13 cellular contexts compared by ENCODE assay signal in genomic region chr1:207754011-207754410, GRCh38. TPM values are rescaled to one million over a fixed set of nuclear protein-coding genes. Genes with fewer than 3 reads are reported as not detected.
DNase-seq lines count a peak whose midpoint lies in the region; ATAC-seq lines count a peak whose summit lies in the region.
"Had no signal": no experiment of that assay in that cellular context is flagged by ENCODE, and none has a peak within 500 bp of the region (broad histone marks: within the 10 kb centered on the region; RNA-seq: fewer than 3 reads in every experiment).

No MANE protein-coding gene starts in this region.

- peaks cover 50 to 80% (median 62%) of the 10 kb centered on the region in 4 donors for H3K4me1 Mint-ChIP-seq in CD4-positive, alpha-beta memory T cell
- peaks cover 60% of the 10 kb centered on the region for H3K4me1 Mint-ChIP-seq in central memory CD8-positive, alpha-beta T cell
- peaks cover 39 to 52% (median 50%) of the 10 kb centered on the region in 3 donors for H3K4me1 Mint-ChIP-seq in naive B cell

- H3K4me3 Mint-ChIP-seq in CD4-positive, alpha-beta memory T cell, result peak overlapping the region; percentile 34 to 100 (median 83)
- peak overlapping the region; percentile 31 for H3K4me3 Mint-ChIP-seq in central memory CD8-positive, alpha-beta T cell
- peak overlapping the region in 6 of 8 donors; percentile 32 to 78 (median 48) for H3K4me3 Mint-ChIP-seq in naive B cell

- H3K36me3 Mint-ChIP-seq in CD4-positive, alpha-beta memory T cell, result peaks cover 25 to 43% of the 10 kb centered on the region in 2 donors
- H3K36me3 Mint-ChIP-seq in central memory CD8-positive, alpha-beta T cell (ENCODE audit: insufficient read depth), result peaks cover 23% of the 10 kb centered on the region
- H3K36me3 Mint-ChIP-seq in naive B cell, result peaks cover 5 to 16% of the 10 kb centered on the region in 2 donors

- peaks cover 60% of the 10 kb centered on the region for H3K4me1 ChIP-seq in CD4-positive, alpha-beta memory T cell (ENCODE audit: insufficient read depth, low read length)
- peaks cover 6% of the 10 kb centered on the region for H3K4me1 ChIP-seq in SJCRH30

- H3K27me3 ChIP-seq in CD4-positive, alpha-beta memory T cell (ENCODE audit: insufficient read depth, low read length), result no peaks in the 10 kb centered on the region
- H3K27me3 ChIP-seq in MG63 (no peaks in the 10 kb centered on the region), SJCRH30 (no peaks in the 10 kb centered on the region)
- H3K27me3 ChIP-seq: vagina had no signal

- CTCF ChIA-PET in CD4-positive, alpha-beta memory T cell (lab: Charles Lee; ENCODE audit: partially characterized antibody), result interaction anchor here (0.9 to 2.2 kb wide), 5 partner anchors 16 to 209 kb away, joined by 3 to 9 read pairs (median 6); no protein-coding TSS in a partner anchor

- peak overlapping the region in 6 of 7 donors; percentile 1 to 82 (median 26) for H3K27ac Mint-ChIP-seq in CD4-positive, alpha-beta memory T cell
- H3K27ac Mint-ChIP-seq in central memory CD8-positive, alpha-beta T cell (ENCODE audit: low read depth), result no peak overlapping the region
- H3K27ac Mint-ChIP-seq in naive B cell, result no peak overlapping the region

- no peaks in the 10 kb centered on the region for H3K9me3 ChIP-seq in CD4-positive, alpha-beta memory T cell (ENCODE audit: control insufficient read depth in 1 of 2, low read length in 2 of 2)
- no peaks in the 10 kb centered on the region for H3K9me3 ChIP-seq in MG63
- H3K9me3 ChIP-seq in SJCRH30 (replicated peaks), result no peaks in the 10 kb centered on the region
- H3K9me3 ChIP-seq: vagina had no signal

- H3K4me3 ChIP-seq in CD4-positive, alpha-beta memory T cell (ENCODE audit: low read length in 2 of 2), result no peak overlapping the region
- H3K4me3 ChIP-seq in MG63 (peak overlapping the region; percentile 80; the same call in 1 of the 2 replicates), SJCRH30 (no peak overlapping the region)

- H3K36me3 ChIP-seq in CD4-positive, alpha-beta memory T cell (ENCODE audit: insufficient read depth, low read length), result peaks cover 14% of the 10 kb centered on the region
- H3K36me3 ChIP-seq in MG63 (peaks cover 26% of the 10 kb centered on the region), SJCRH30 (peaks cover 22% of the 10 kb centered on the region)

- no peak for DNase-seq in CD4-positive, alpha-beta memory T cell
- DNase-seq in MG63 (no peak), naive B cell (no peak), SJCRH30 (no peak), retina (no peak), NCI-H510A (lab: John Stamatoyannopoulos, UW) (no peak), DMS79 (lab: John Stamatoyannopoulos, UW) (no peak)
- no peak for DNase-seq in central memory CD8-positive, alpha-beta T cell (ENCODE audit: low spot score in 2 of 2)
- DNase-seq: activated CD8-positive, alpha-beta memory T cell treated with anti-CD3 and anti-CD28 coated beads, Interleukin-2, amount 50 U/mL, for 4 hours; left ventricle myocardium superior; stimulated activated CD4-positive, alpha-beta T cell treated with anti-CD3 and anti-CD28 coated beads, Interleukin-2, amount 100 ng/mL, for 48 hours had no signal

- intact Hi-C loops in CD4-positive, alpha-beta memory T cell (cut with micrococcal nuclease), result loop anchor here (5.0 kb wide), 2 partner anchors 43 to 113 kb away; no protein-coding TSS in a partner anchor

- H3K27ac ChIP-seq in CD4-positive, alpha-beta memory T cell (ENCODE audit: low read depth, low read length), result no peak overlapping the region
- H3K27ac ChIP-seq in SJCRH30, result no peak overlapping the region
- H3K27ac ChIP-seq: vagina had no signal

- POLR2A ChIA-PET in CD4-positive, alpha-beta memory T cell (lab: Charles Lee; ENCODE audit: partially characterized antibody), result interaction anchor here (1.4 kb wide), 1 partner anchor 10 kb away, joined by 3 read pairs; no protein-coding TSS in a partner anchor

- H3K27me3 Mint-ChIP-seq in CD4-positive, alpha-beta memory T cell, result no peaks in the 10 kb centered on the region
- H3K27me3 Mint-ChIP-seq in central memory CD8-positive, alpha-beta T cell, result no peaks in the 10 kb centered on the region
- no peaks in the 10 kb centered on the region for H3K27me3 Mint-ChIP-seq in naive B cell

- ATAC-seq in central memory CD8-positive, alpha-beta T cell (replicated peaks; ENCODE audit: extremely low read depth, poor library complexity, severe bottlenecking), result no peak
- ATAC-seq in naive B cell (ENCODE audit: low read depth in 2 of 2), result no peak
- ATAC-seq: left ventricle myocardium superior, Panc1 had no signal

- peaks cover 0 to 3% (median 0%) of the 10 kb centered on the region in 8 donors for H3K9me3 Mint-ChIP-seq in CD4-positive, alpha-beta memory T cell
- no peaks in the 10 kb centered on the region for H3K9me3 Mint-ChIP-seq in central memory CD8-positive, alpha-beta T cell
- H3K9me3 Mint-ChIP-seq in naive B cell, result no peaks in the 10 kb centered on the region

RNA-seq across cellular contexts. Expression of gene CD46, which starts 2.2 kb away (rescaled TPM):
- 100 to 1,000 TPM; 217 to 234 TPM for total RNA-seq in CD4-positive, alpha-beta memory T cell
- polyA plus RNA-seq in CD4-positive, alpha-beta memory T cell, result 100 to 1,000 TPM; 171 to 176 TPM
- total RNA-seq in MG63 (2014; rRNA removed; shearing (Covaris generic); ENCODE audit: low replicate concordance), result 86.4 and 123 TPM in 2 replicates
- 100 to 1,000 TPM in 3 of 6 donors, 10 to 100 TPM in 3; 75.9 to 140 (median 98.2) TPM for polyA plus RNA-seq in naive B cell (ENCODE audit: low read depth in 6 of 6)
- total RNA-seq in SJCRH30 (2014; rRNA removed; shearing (Covaris generic)), result 84.6 and 95.1 TPM in 2 replicates

Comparison
In these comparisons a context has a peak if more than half of its experiments do, and no peak if none do; other contexts are left out.
1. H3K27ac Mint-ChIP-seq: peak in CD4-positive, alpha-beta memory T cell (6 of 7); none in central memory CD8-positive, alpha-beta T cell (single experiment) and naive B cell (0 of 6).
2. H3K4me3 Mint-ChIP-seq: peak in every context shown above with its lines; median percentile 83 in CD4-positive, alpha-beta memory T cell; 48 in naive B cell; 31 in central memory CD8-positive, alpha-beta T cell.